Comparison of ENCODE assay signal across 10 cellular contexts in the genomic region with DNA sequence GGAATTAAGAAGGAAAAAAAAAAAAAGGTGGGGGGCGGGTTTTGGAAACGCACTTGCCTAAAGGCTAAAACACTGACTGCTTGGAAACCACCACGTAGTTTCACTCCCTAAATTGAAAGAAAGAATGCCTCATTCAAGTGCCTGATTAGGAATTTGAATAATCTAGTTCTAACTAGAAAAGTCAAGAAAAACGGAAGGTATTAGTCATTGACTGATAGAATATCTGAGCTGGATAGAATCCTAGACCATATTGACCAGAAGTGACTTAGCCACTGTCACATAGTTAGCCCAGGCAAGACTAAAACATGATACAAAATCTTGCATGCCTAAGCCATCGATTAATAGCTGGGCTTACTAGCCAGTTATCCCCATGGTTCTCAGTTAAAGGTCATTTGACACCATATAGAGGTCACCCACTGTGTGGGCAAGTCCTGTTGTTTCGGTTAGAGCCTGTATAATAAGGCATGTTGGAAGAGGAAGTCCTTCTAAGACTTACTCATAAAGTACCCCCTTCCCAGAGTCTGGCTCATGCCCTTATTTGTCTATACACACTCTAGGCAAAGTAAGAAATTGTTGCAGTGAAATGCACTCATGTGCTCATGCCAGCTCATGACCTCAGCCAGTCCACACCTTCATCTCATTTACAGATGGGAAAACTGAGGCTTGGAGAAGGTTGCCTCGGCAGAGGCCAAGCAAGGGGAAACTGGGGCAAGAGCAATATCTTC. TPM values are rescaled to one million over a fixed set of nuclear protein-coding genes. Genes with fewer than 3 reads are reported as not detected.
DNase-seq lines count a peak whose midpoint lies in the region; ATAC-seq and TF ChIP-seq lines count a peak whose summit lies in the region.
"Had no signal": no experiment of that assay in that cellular context is flagged by ENCODE, and none has a peak within 500 bp of the region (broad histone marks: within the 10 kb centered on the region; RNA-seq: fewer than 3 reads in every experiment).

No MANE protein-coding gene starts in this region.

- H3K4me1 Mint-ChIP-seq in stimulated activated naive CD8-positive, alpha-beta T cell treated with anti-CD3 and anti-CD28 coated beads, Interleukin-15, amount 100 ng/mL, for 72 hours, result no peaks in the 10 kb centered on the region

- H3K4me1 ChIP-seq in ascending aorta (peaks cover 18 to 23% of the 10 kb centered on the region in 2 donors), left ventricle myocardium inferior (peaks cover 47% of the 10 kb centered on the region)

- peaks cover 12% of the 10 kb centered on the region for H3K27me3 Mint-ChIP-seq in stimulated activated naive CD8-positive, alpha-beta T cell treated with anti-CD3 and anti-CD28 coated beads, Interleukin-15, amount 100 ng/mL, for 72 hours

- H3K9me3 ChIP-seq in ascending aorta (no peaks in the 10 kb centered on the region), left ventricle myocardium inferior (replicated peaks) (peaks cover 6% of the 10 kb centered on the region)

- TF ChIP-seq CTCF in ascending aorta (IDR thresholded peaks at IDR 0.05), result no peak
- TF ChIP-seq CTCF in left ventricle myocardium inferior (IDR thresholded peaks at IDR 0.05; ENCODE audit: borderline replicate concordance), result no peak

- no peak overlapping the region for H3K4me3 ChIP-seq in ascending aorta
- no peak overlapping the region for H3K4me3 ChIP-seq in left ventricle myocardium inferior
- H3K4me3 ChIP-seq: neural progenitor cell had no signal

- no peaks in the 10 kb centered on the region for H3K27me3 ChIP-seq in ascending aorta
- no peaks in the 10 kb centered on the region for H3K27me3 ChIP-seq in left ventricle myocardium inferior (ENCODE audit: low read depth)
- H3K27me3 ChIP-seq: neural progenitor cell had no signal

- peaks cover 14% of the 10 kb centered on the region in 2 donors for H3K9me3 Mint-ChIP-seq in stimulated activated naive CD8-positive, alpha-beta T cell treated with anti-CD3 and anti-CD28 coated beads, Interleukin-15, amount 100 ng/mL, for 72 hours
- H3K9me3 Mint-ChIP-seq: neural progenitor cell had no signal

- H3K27ac ChIP-seq in ascending aorta (peak overlapping the region; percentile 30 to 89), left ventricle myocardium inferior (replicated peaks) (no peak overlapping the region)
- H3K27ac ChIP-seq: neural progenitor cell had no signal

- intact Hi-C loops in ascending aorta (cut with DNase I), result no loop called here
- intact Hi-C loops in left ventricle myocardium inferior (cut with micrococcal nuclease), result no loop called here

- H3K36me3 ChIP-seq in ascending aorta, result no peaks in the 10 kb centered on the region
- H3K36me3 ChIP-seq in left ventricle myocardium inferior, result no peaks in the 10 kb centered on the region
- H3K36me3 ChIP-seq: neural progenitor cell had no signal

- ATAC-seq in HG03196 (IDR thresholded peaks at IDR 0.05; ENCODE audit: unreplicated experiment), result peak; percentile 63
- ATAC-seq in stimulated activated naive CD8-positive, alpha-beta T cell treated with anti-CD3 and anti-CD28 coated beads, Interleukin-15, amount 100 ng/mL, for 72 hours, result peak; percentile 16

- DNase-seq in SKM-1 treated with dmso at 0.1 percent for 144 hours (lab: John Stamatoyannopoulos, UW; ENCODE audit: unreplicated experiment) (peak; percentile 20), SKM-1 (lab: John Stamatoyannopoulos, UW; ENCODE audit: unreplicated experiment) (no peak), ascending aorta (ENCODE audit: low spot score in 2 of 2) (no peak), NCI-H2196 treated with DMSO at 0.1 percent for 48 hours (lab: John Stamatoyannopoulos, UW; ENCODE audit: unreplicated experiment) (no peak), left ventricle myocardium inferior (no peak), NCI-H748 (lab: John Stamatoyannopoulos, UW; ENCODE audit: unreplicated experiment) (no peak)
- no peak for DNase-seq in stimulated activated naive CD8-positive, alpha-beta T cell treated with anti-CD3 and anti-CD28 coated beads, Interleukin-15, amount 100 ng/mL, for 72 hours

- H3K27ac Mint-ChIP-seq in stimulated activated naive CD8-positive, alpha-beta T cell treated with anti-CD3 and anti-CD28 coated beads, Interleukin-15, amount 100 ng/mL, for 72 hours, result no peak overlapping the region
- H3K27ac Mint-ChIP-seq: neural progenitor cell; T-helper 1 cell treated with Interleukin-12 subunit alpha and Interleukin-12 subunit beta and Interleukin-4 antibody, amounts not matched to agents 30 μg/mL and 1 μg/mL, for 36 hours had no signal

- H3K4me3 Mint-ChIP-seq in stimulated activated naive CD8-positive, alpha-beta T cell treated with anti-CD3 and anti-CD28 coated beads, Interleukin-15, amount 100 ng/mL, for 72 hours, result no peak overlapping the region
- H3K4me3 Mint-ChIP-seq: neural progenitor cell; T-helper 1 cell treated with Interleukin-12 subunit alpha and Interleukin-12 subunit beta and Interleukin-4 antibody, amounts not matched to agents 30 μg/mL and 1 μg/mL, for 36 hours had no signal

RNA-seq across cellular contexts. Expression of gene SH3RF2, which starts 40.2 kb away (rescaled TPM):
- total RNA-seq in ascending aorta (50.6 TPM), left ventricle myocardium inferior (376 TPM)
